1 cellular context compared by ENCODE assay signal in the genomic region with DNA sequence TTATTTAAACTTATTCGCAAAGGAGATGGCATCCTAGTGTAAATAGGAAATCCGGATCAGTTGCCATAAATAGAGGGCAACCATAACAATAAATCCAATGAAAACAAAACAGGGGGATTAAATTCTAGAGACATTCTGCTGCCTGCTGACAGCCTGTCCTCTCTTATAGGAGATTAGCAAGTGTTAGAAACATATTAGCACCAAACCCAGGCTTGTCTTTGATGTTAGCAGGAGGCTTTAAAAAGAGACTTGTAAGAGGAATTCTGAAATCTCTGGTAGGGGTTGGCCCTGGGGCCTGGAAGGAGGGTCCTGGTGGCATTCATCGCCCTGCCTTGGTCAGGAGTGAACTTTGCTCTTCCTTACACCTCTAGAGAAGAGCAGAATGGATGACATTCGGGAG.
TF ChIP-seq lines count a peak whose summit lies in the region.

No MANE protein-coding gene starts in this region.

TF ChIP-seq in GM23338, 12 proteins besides CTCF, POLR2A, EP300 and RAD21 (continued from another document):
- TF ChIP-seq, protein P1, sequence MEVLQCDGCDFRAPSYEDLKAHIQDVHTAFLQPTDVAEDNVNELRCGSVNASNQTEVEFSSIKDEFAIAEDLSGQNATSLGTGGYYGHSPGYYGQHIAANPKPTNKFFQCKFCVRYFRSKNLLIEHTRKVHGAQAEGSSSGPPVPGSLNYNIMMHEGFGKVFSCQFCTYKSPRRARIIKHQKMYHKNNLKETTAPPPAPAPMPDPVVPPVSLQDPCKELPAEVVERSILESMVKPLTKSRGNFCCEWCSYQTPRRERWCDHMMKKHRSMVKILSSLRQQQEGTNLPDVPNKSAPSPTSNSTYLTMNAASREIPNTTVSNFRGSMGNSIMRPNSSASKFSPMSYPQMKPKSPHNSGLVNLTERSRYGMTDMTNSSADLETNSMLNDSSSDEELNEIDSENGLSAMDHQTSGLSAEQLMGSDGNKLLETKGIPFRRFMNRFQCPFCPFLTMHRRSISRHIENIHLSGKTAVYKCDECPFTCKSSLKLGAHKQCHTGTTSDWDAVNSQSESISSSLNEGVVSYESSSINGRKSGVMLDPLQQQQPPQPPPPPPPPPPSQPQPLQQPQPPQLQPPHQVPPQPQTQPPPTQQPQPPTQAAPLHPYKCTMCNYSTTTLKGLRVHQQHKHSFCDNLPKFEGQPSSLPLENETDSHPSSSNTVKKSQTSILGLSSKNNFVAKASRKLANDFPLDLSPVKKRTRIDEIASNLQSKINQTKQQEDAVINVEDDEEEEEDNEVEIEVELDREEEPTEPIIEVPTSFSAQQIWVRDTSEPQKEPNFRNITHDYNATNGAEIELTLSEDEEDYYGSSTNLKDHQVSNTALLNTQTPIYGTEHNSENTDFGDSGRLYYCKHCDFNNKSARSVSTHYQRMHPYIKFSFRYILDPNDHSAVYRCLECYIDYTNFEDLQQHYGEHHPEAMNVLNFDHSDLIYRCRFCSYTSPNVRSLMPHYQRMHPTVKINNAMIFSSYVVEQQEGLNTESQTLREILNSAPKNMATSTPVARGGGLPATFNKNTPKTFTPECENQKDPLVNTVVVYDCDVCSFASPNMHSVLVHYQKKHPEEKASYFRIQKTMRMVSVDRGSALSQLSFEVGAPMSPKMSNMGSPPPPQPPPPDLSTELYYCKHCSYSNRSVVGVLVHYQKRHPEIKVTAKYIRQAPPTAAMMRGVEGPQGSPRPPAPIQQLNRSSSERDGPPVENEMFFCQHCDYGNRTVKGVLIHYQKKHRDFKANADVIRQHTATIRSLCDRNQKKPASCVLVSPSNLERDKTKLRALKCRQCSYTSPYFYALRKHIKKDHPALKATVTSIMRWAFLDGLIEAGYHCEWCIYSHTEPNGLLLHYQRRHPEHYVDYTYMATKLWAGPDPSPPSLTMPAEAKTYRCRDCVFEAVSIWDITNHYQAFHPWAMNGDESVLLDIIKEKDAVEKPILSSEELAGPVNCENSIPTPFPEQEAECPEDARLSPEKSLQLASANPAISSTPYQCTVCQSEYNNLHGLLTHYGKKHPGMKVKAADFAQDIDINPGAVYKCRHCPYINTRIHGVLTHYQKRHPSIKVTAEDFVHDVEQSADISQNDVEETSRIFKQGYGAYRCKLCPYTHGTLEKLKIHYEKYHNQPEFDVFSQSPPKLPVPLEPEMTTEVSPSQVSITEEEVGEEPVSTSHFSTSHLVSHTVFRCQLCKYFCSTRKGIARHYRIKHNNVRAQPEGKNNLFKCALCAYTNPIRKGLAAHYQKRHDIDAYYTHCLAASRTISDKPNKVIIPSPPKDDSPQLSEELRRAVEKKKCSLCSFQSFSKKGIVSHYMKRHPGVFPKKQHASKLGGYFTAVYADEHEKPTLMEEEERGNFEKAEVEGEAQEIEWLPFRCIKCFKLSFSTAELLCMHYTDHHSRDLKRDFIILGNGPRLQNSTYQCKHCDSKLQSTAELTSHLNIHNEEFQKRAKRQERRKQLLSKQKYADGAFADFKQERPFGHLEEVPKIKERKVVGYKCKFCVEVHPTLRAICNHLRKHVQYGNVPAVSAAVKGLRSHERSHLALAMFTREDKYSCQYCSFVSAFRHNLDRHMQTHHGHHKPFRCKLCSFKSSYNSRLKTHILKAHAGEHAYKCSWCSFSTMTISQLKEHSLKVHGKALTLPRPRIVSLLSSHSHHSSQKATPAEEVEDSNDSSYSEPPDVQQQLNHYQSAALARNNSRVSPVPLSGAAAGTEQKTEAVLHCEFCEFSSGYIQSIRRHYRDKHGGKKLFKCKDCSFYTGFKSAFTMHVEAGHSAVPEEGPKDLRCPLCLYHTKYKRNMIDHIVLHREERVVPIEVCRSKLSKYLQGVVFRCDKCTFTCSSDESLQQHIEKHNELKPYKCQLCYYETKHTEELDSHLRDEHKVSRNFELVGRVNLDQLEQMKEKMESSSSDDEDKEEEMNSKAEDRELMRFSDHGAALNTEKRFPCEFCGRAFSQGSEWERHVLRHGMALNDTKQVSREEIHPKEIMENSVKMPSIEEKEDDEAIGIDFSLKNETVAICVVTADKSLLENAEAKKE (CRISPR knock-in tag; IDR thresholded peaks at IDR 0.05), result no peak
- TF ChIP-seq CREB1 (CRISPR knock-in tag; IDR thresholded peaks at IDR 0.05; ENCODE audit: low read depth), result no peak
